19 cellular contexts compared by ENCODE assay signal in genomic region chr11:120226714-120227113, GRCh38. TPM values are rescaled to one million over a fixed set of nuclear protein-coding genes. Genes with fewer than 3 reads are reported as not detected.
"Had no signal": no experiment of that assay in that cellular context is flagged by ENCODE, and none has a peak within 500 bp of the region (broad histone marks: within the 10 kb centered on the region; RNA-seq: fewer than 3 reads in every experiment).

No MANE protein-coding gene starts in this region.

- H3K4me3 ChIP-seq: lower lobe of right lung, prostate gland, thyroid gland had no signal

- H3K4me1 ChIP-seq: prostate gland had no signal

- H3K27ac Mint-ChIP-seq: activated CD4-positive, alpha-beta memory T cell treated with anti-CD3 and anti-CD28 coated beads for 36 hours; naive thymus-derived CD4-positive, alpha-beta T cell; stimulated activated naive CD8-positive, alpha-beta T cell treated with anti-CD3 and anti-CD28 coated beads, Interleukin-15, Interleukin-2, amounts not matched to agents 100 ng/mL and 50 ng/mL, for 24 hours had no signal

- H3K27me3 ChIP-seq: thyroid gland had no signal

- H3K9me3 ChIP-seq: lower lobe of right lung, prostate gland, thyroid gland had no signal

- H3K36me3 Mint-ChIP-seq: activated CD4-positive, alpha-beta memory T cell treated with anti-CD3 and anti-CD28 coated beads for 36 hours; naive thymus-derived CD4-positive, alpha-beta T cell had no signal

- H3K9me3 Mint-ChIP-seq: activated CD4-positive, alpha-beta memory T cell treated with anti-CD3 and anti-CD28 coated beads for 36 hours; naive thymus-derived CD4-positive, alpha-beta T cell; stimulated activated naive CD8-positive, alpha-beta T cell treated with anti-CD3 and anti-CD28 coated beads, Interleukin-15, Interleukin-2, amounts not matched to agents 100 ng/mL and 50 ng/mL, for 24 hours had no signal

- H3K36me3 ChIP-seq: lower lobe of right lung, prostate gland, thyroid gland had no signal

- DNase-seq: activated CD4-positive, alpha-beta memory T cell treated with anti-CD3 and anti-CD28 coated beads for 36 hours; activated CD4-positive, alpha-beta T cell treated with anti-CD3 and anti-CD28 coated beads for 48 hours; activated naive CD4-positive, alpha-beta T cell treated with Interleukin-2 at 50 U/mL for 16 hours; activated T-cell treated with anti-CD3 and anti-CD28 coated beads, Interleukin-2, amount 50 U/mL, for 48 hours; effector CD4-positive, alpha-beta T cell; erythroblast; foreskin melanocyte; glutamatergic neuron; lower lobe of right lung; naive thymus-derived CD4-positive, alpha-beta T cell; stimulated activated CD4-positive, alpha-beta T cell treated with anti-CD3 and anti-CD28 coated beads, Interleukin-1b, Interleukin-23, amount 100 ng/mL, for 48 hours; thyroid gland had no signal

- ATAC-seq: lower lobe of right lung; naive thymus-derived CD4-positive, alpha-beta T cell had no signal

- H3K27ac ChIP-seq: lower lobe of right lung had no signal

- H3K4me3 Mint-ChIP-seq: activated CD4-positive, alpha-beta memory T cell treated with anti-CD3 and anti-CD28 coated beads for 36 hours; naive thymus-derived CD4-positive, alpha-beta T cell; stimulated activated naive CD8-positive, alpha-beta T cell treated with anti-CD3 and anti-CD28 coated beads, Interleukin-15, Interleukin-2, amounts not matched to agents 100 ng/mL and 50 ng/mL, for 24 hours had no signal

RNA-seq across cellular contexts. Expression of gene POU2F3, which starts 13.2 kb away (rescaled TPM):
- total RNA-seq: activated CD4-positive, alpha-beta memory T cell treated with anti-CD3 and anti-CD28 coated beads for 36 hours; cardiac septum; chondrocyte; osteocyte; skeletal muscle tissue; T-helper 2 cell treated with Interferon-gamma antibody and Interleukin-4, amounts not matched to agents 100 ng/mL and 5 ng/mL, for 36 hours had no signal
